ENCODE assay signal across 8 cellular contexts in the genomic region with DNA sequence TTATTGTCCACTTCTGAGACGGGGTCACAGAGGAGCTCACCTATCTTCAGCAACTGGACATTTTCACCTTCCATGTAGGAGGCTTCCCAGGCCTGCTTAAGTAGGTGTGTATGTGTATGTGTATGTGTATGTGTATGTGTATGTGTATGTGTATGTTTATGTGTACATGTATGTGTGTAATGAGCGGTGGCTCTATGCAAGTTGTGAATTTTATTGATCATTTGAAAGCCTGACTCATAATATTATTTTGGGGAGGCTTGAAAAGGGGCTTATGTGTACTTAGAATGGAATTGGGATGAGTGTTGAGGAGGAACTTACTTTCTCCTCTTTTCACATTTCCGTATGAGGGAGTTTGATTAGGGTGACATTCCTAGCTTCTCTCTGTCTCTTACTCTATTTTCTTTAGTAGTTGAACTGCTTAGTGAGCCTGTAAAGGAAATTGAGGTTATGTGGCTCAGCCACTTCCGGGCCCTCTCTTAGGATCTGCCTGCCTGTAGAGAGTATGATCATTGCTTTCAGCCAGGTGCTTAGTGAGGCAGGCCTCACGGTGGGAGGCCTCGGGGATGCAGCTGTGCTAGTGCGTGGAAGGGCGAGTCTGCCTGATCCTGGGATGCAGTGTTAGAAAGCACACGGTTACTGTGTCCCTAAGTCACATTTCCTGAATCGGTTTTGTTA.
A peak's percentile ranks its signal among the peaks of the same experiment; 100 is the strongest.
DNase-seq lines count a peak whose midpoint lies in the region; ATAC-seq and TF ChIP-seq lines count a peak whose summit lies in the region.

No MANE protein-coding gene starts in this region.

- H3K27me3 Mint-ChIP-seq in T-cell, result no peaks in the 10 kb centered on the region

- no peaks in the 10 kb centered on the region for H3K27me3 ChIP-seq in heart left ventricle
- H3K27me3 ChIP-seq in brain microvascular endothelial cell (replicated peaks), result no peaks in the 10 kb centered on the region
- H3K27me3 ChIP-seq in foreskin keratinocyte, result no peaks in the 10 kb centered on the region

- no peaks in the 10 kb centered on the region for H3K9me3 Mint-ChIP-seq in T-cell

- H3K36me3 Mint-ChIP-seq in T-cell, result no peaks in the 10 kb centered on the region

- TF ChIP-seq CTCF in heart left ventricle (IDR thresholded peaks at IDR 0.05) (no peak), brain microvascular endothelial cell (IDR thresholded peaks at IDR 0.05; ENCODE audit: low read depth, low read length, missing control alignments) (no peak), foreskin keratinocyte (conservative IDR thresholded peaks at IDR 0.05) (no peak)

- intact Hi-C loops in heart left ventricle (cut with DNase I), result loop anchor here in 1 of 10 donors (5.0 kb wide), 1 partner anchor 632 kb away; no protein-coding TSS in a partner anchor
- intact Hi-C loops in left ventricle myocardium superior (cut with micrococcal nuclease), result loop anchor here (10.0 kb wide), 1 partner anchor 65 kb away; a partner anchor contains a TSS

- peaks cover 14 to 56% (median 29%) of the 10 kb centered on the region in 12 donors for H3K4me1 ChIP-seq in heart left ventricle
- peaks cover 16% of the 10 kb centered on the region for H3K4me1 ChIP-seq in foreskin keratinocyte

- H3K36me3 ChIP-seq in heart left ventricle, result no peaks in the 10 kb centered on the region
- H3K36me3 ChIP-seq in brain microvascular endothelial cell (replicated peaks), result no peaks in the 10 kb centered on the region

- ATAC-seq in heart left ventricle, result no peak
- ATAC-seq in left ventricle myocardium superior, result no peak
- ATAC-seq in HG03159 (IDR thresholded peaks at IDR 0.05; ENCODE audit: unreplicated experiment), result peak; percentile 72
- ATAC-seq in T-cell (replicated peaks in 1 of 4), result peak; percentile 100
- ATAC-seq in stimulated activated naive CD8-positive, alpha-beta T cell treated with anti-CD3 and anti-CD28 coated beads, Interleukin-15, Interleukin-2, amounts not matched to agents 100 U/mL and 50 U/mL, for 24 hours, result peak; percentile 98
- ATAC-seq in foreskin keratinocyte, result no peak

- H3K4me3 Mint-ChIP-seq in T-cell, result peak overlapping the region; percentile 48 to 58 (median 56)

- POLR2A ChIA-PET in T-cell (lab: Charles Lee), result interaction anchor here (0.5 to 1.2 kb wide), 3 partner anchors 13 to 59 kb away, joined by 3 to 4 read pairs (median 3); no protein-coding TSS in a partner anchor

- peaks cover 0 to 8% (median 0%) of the 10 kb centered on the region in 12 donors for H3K9me3 ChIP-seq in heart left ventricle

- DNase-seq in heart left ventricle (no peak), left ventricle myocardium superior (no peak), T-cell (peak; percentile 50 to 82 (median 70)), brain microvascular endothelial cell (no peak), foreskin keratinocyte (no peak)
- peak; percentile 85 for DNase-seq in central memory CD4-positive, alpha-beta T cell
- DNase-seq in stimulated activated naive CD8-positive, alpha-beta T cell treated with anti-CD3 and anti-CD28 coated beads, Interleukin-15, Interleukin-2, amounts not matched to agents 100 U/mL and 50 U/mL, for 24 hours, result peak; percentile 72

- peaks cover 50 to 72% (median 64%) of the 10 kb centered on the region in 3 donors for H3K4me1 Mint-ChIP-seq in T-cell

- CTCF ChIA-PET in T-cell (lab: Charles Lee), result interaction anchor here (0.5 to 2.2 kb wide), 11 partner anchors 11 to 672 kb away, joined by 3 to 9 read pairs (median 3); a partner anchor contains a TSS

- peak overlapping the region; percentile 96 to 97 for H3K27ac Mint-ChIP-seq in T-cell

- 77 to 86% (median 83%) methylated on average over 10 of the region's 10 CpGs for WGBS in heart left ventricle, 4 donors

- H3K27ac ChIP-seq in heart left ventricle, result peak overlapping the region in 10 of 12 donors; percentile 25 to 97 (median 94)
- H3K27ac ChIP-seq in brain microvascular endothelial cell, result no peak overlapping the region
- no peak overlapping the region for H3K27ac ChIP-seq in foreskin keratinocyte

- H3K4me3 ChIP-seq in heart left ventricle, result no peak overlapping the region
- H3K4me3 ChIP-seq in brain microvascular endothelial cell (ENCODE audit: low read depth, low read length), result no peak overlapping the region

- TF ChIP-seq POLR2A in heart left ventricle (IDR thresholded peaks at IDR 0.05), result no peak

- in situ Hi-C loops in brain microvascular endothelial cell (cut with HindIII; ENCODE audit: low pct_ligation_motif_present, low sequenced_read_pairs), result no loop called here

Comparison
In these comparisons a context has a peak if more than half of its experiments do, and no peak if none do; other contexts are left out.
1. ATAC-seq: peak in HG03159 (single experiment), T-cell (4 of 4) and stimulated activated naive CD8-positive, alpha-beta T cell treated with anti-CD3 and anti-CD28 coated beads, Interleukin-15, Interleukin-2, amounts not matched to agents 100 U/mL and 50 U/mL, for 24 hours (single experiment); none in heart left ventricle (0 of 4), left ventricle myocardium superior (single experiment) and foreskin keratinocyte (single experiment).
2. DNase-seq: peak in T-cell (34 of 34), central memory CD4-positive, alpha-beta T cell (single experiment) and stimulated activated naive CD8-positive, alpha-beta T cell treated with anti-CD3 and anti-CD28 coated beads, Interleukin-15, Interleukin-2, amounts not matched to agents 100 U/mL and 50 U/mL, for 24 hours (single experiment); none in heart left ventricle (0 of 5), left ventricle myocardium superior (single experiment), brain microvascular endothelial cell (single experiment) and foreskin keratinocyte (0 of 2).
3. H3K27ac ChIP-seq: peak in heart left ventricle (10 of 12); none in brain microvascular endothelial cell (single experiment) and foreskin keratinocyte (single experiment).